1 cellular context compared by ENCODE assay signal in the genomic region with DNA sequence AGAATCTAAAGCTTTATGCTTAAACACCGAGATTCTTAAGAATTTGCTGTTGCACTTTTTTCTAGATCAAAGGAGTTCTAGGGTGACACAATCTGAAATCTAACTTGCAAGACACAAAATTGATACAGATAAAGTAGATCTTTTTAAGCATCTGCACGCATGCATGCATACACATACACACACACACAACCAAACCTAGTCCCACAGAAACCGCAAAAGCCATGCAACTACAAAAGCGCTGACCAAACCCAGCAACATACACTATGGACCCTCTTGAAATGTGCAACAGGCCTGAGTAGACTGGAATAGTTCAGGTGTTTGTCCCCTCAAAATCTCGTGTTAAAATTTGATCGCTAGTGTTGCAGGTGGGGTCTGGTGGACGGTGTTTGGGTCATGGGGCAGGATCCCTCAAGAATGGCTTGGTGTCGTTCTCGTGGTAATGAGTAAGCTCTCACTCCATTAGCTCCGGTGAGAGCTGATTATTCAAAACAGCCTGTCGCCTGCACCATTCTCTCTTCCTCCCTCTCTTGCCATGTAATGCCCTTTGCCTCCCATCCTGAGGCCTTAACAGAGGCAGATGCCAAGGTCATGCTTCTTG.
TF ChIP-seq lines count a peak whose summit lies in the region.

No MANE protein-coding gene starts in this region.

TF ChIP-seq in GM12878, 131 proteins besides CTCF, POLR2A, EP300 and RAD21 (continued from another document and continues in another):
- TF ChIP-seq, protein P1, sequence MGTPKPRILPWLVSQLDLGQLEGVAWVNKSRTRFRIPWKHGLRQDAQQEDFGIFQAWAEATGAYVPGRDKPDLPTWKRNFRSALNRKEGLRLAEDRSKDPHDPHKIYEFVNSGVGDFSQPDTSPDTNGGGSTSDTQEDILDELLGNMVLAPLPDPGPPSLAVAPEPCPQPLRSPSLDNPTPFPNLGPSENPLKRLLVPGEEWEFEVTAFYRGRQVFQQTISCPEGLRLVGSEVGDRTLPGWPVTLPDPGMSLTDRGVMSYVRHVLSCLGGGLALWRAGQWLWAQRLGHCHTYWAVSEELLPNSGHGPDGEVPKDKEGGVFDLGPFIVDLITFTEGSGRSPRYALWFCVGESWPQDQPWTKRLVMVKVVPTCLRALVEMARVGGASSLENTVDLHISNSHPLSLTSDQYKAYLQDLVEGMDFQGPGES (IDR thresholded peaks at IDR 0.05), result no peak
- TF ChIP-seq CBX3 (IDR thresholded peaks at IDR 0.05; ENCODE audit: borderline replicate concordance, low read depth), result no peak
- no peak for TF ChIP-seq ETV6 (conservative IDR thresholded peaks at IDR 0.05 in 1 of 2, IDR thresholded peaks at IDR 0.05 in 1 of 2; ENCODE audit: borderline replicate concordance in 1 of 2, low read depth in 1 of 2)
- no peak for TF ChIP-seq CREB1 (IDR thresholded peaks at IDR 0.05; ENCODE audit: low read depth)
- TF ChIP-seq SPI1 (IDR thresholded peaks at IDR 0.05; ENCODE audit: borderline replicate concordance, insufficient read depth, low read depth, low read length), result no peak; the same call in 1 of the 2 replicates
- no peak for TF ChIP-seq SP1 (IDR thresholded peaks at IDR 0.05; ENCODE audit: low read depth, low read length)
- no peak for TF ChIP-seq IRF4 (IDR thresholded peaks at IDR 0.05; ENCODE audit: low read depth, low read length)
- peak; percentile 20 for TF ChIP-seq BCL3 (IDR thresholded peaks at IDR 0.05; ENCODE audit: borderline replicate concordance, insufficient read depth, low read depth, low read length, poor library complexity, severe bottlenecking)
- TF ChIP-seq ZBTB33 (IDR thresholded peaks at IDR 0.05), result peak; percentile 61; the same call in 1 of the 2 replicates
- no peak for TF ChIP-seq BMI1 (IDR thresholded peaks at IDR 0.05; ENCODE audit: borderline replicate concordance)
- TF ChIP-seq, protein P2, sequence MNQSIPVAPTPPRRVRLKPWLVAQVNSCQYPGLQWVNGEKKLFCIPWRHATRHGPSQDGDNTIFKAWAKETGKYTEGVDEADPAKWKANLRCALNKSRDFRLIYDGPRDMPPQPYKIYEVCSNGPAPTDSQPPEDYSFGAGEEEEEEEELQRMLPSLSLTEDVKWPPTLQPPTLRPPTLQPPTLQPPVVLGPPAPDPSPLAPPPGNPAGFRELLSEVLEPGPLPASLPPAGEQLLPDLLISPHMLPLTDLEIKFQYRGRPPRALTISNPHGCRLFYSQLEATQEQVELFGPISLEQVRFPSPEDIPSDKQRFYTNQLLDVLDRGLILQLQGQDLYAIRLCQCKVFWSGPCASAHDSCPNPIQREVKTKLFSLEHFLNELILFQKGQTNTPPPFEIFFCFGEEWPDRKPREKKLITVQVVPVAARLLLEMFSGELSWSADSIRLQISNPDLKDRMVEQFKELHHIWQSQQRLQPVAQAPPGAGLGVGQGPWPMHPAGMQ (IDR thresholded peaks at IDR 0.05; ENCODE audit: borderline replicate concordance), result 0 out of 2 replicates have a peak, but pooled peaks have one; percentile 52
- TF ChIP-seq HDGF (IDR thresholded peaks at IDR 0.05), result no peak
- no peak for TF ChIP-seq POLR2AphosphoS2 (IDR thresholded peaks at IDR 0.05; ENCODE audit: low read depth, low read length)
- no peak for TF ChIP-seq EZH2 (IDR thresholded peaks at IDR 0.05; ENCODE audit: borderline replicate concordance, control insufficient read depth, low read depth, low read length)
- TF ChIP-seq NKRF (conservative IDR thresholded peaks at IDR 0.05), result no peak
- TF ChIP-seq BCLAF1 (IDR thresholded peaks at IDR 0.05), result no peak
- TF ChIP-seq NFIC (IDR thresholded peaks at IDR 0.05; ENCODE audit: low read depth, low read length), result 0 out of 2 replicates have a peak, but pooled peaks have one; percentile 23
- TF ChIP-seq MYC (IDR thresholded peaks at IDR 0.05; ENCODE audit: insufficient read depth, insufficient read length, insufficient replicate concordance, low read length, severe bottlenecking), result no peak
- 0 out of 2 replicates have a peak, but pooled peaks have one; percentile 11 for TF ChIP-seq SMARCA5 (IDR thresholded peaks at IDR 0.05)
- TF ChIP-seq NR2C1 (IDR thresholded peaks at IDR 0.05), result no peak
- no peak for TF ChIP-seq EGR1 (IDR thresholded peaks at IDR 0.05; ENCODE audit: borderline replicate concordance in 1 of 2, low read depth in 2 of 2, low read length in 2 of 2)
- TF ChIP-seq, protein P3, sequence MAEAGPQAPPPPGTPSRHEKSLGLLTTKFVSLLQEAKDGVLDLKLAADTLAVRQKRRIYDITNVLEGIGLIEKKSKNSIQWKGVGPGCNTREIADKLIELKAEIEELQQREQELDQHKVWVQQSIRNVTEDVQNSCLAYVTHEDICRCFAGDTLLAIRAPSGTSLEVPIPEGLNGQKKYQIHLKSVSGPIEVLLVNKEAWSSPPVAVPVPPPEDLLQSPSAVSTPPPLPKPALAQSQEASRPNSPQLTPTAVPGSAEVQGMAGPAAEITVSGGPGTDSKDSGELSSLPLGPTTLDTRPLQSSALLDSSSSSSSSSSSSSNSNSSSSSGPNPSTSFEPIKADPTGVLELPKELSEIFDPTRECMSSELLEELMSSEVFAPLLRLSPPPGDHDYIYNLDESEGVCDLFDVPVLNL (IDR thresholded peaks at IDR 0.05; ENCODE audit: low read depth, low read length), result no peak
- TF ChIP-seq CHD2 (IDR thresholded peaks at IDR 0.05; ENCODE audit: borderline replicate concordance, low read depth, low read length), result 0 out of 2 replicates have a peak, but pooled peaks have one; percentile 28
- no peak for TF ChIP-seq STAT3 (IDR thresholded peaks at IDR 0.05; ENCODE audit: low read depth, low read length)
- peak; percentile 28 for TF ChIP-seq TCF7 (IDR thresholded peaks at IDR 0.05; ENCODE audit: borderline replicate concordance)
- no peak for TF ChIP-seq SIX5 (IDR thresholded peaks at IDR 0.05; ENCODE audit: low read depth, low read length, severe bottlenecking)
- no peak for TF ChIP-seq ZNF217 (IDR thresholded peaks at IDR 0.05)
- TF ChIP-seq, protein P4, sequence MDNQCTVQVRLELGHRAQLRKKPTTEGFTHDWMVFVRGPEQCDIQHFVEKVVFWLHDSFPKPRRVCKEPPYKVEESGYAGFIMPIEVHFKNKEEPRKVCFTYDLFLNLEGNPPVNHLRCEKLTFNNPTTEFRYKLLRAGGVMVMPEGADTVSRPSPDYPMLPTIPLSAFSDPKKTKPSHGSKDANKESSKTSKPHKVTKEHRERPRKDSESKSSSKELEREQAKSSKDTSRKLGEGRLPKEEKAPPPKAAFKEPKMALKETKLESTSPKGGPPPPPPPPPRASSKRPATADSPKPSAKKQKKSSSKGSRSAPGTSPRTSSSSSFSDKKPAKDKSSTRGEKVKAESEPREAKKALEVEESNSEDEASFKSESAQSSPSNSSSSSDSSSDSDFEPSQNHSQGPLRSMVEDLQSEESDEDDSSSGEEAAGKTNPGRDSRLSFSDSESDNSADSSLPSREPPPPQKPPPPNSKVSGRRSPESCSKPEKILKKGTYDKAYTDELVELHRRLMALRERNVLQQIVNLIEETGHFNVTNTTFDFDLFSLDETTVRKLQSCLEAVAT (IDR thresholded peaks at IDR 0.05), result peak; percentile 77
- TF ChIP-seq SRF (IDR thresholded peaks at IDR 0.05; ENCODE audit: low read depth in 2 of 2, low read length in 2 of 2), result no peak
- TF ChIP-seq, protein P5, sequence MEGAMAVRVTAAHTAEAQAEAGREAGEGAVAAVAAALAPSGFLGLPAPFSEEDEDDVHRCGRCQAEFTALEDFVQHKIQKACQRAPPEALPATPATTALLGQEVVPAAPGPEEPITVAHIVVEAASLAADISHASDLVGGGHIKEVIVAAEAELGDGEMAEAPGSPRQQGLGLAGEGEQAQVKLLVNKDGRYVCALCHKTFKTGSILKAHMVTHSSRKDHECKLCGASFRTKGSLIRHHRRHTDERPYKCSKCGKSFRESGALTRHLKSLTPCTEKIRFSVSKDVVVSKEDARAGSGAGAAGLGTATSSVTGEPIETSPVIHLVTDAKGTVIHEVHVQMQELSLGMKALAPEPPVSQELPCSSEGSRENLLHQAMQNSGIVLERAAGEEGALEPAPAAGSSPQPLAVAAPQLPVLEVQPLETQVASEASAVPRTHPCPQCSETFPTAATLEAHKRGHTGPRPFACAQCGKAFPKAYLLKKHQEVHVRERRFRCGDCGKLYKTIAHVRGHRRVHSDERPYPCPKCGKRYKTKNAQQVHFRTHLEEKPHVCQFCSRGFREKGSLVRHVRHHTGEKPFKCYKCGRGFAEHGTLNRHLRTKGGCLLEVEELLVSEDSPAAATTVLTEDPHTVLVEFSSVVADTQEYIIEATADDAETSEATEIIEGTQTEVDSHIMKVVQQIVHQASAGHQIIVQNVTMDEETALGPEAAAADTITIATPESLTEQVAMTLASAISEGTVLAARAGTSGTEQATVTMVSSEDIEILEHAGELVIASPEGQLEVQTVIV (IDR thresholded peaks at IDR 0.05; ENCODE audit: borderline replicate concordance, partially characterized antibody), result no peak
- peak; percentile 82 for TF ChIP-seq RUNX3 (IDR thresholded peaks at IDR 0.05; ENCODE audit: low read length)
- no peak for TF ChIP-seq MXI1 (IDR thresholded peaks at IDR 0.05; ENCODE audit: low read depth, low read length)
- peak; percentile 30; the same call in 1 of the 2 replicates for TF ChIP-seq RB1 (IDR thresholded peaks at IDR 0.05; ENCODE audit: borderline replicate concordance)
- TF ChIP-seq SUPT20H (IDR thresholded peaks at IDR 0.05; ENCODE audit: borderline replicate concordance, control insufficient read depth, low read depth, low read length), result no peak
- TF ChIP-seq CBFB (IDR thresholded peaks at IDR 0.05; ENCODE audit: low read depth), result no peak
- TF ChIP-seq NFXL1 (IDR thresholded peaks at IDR 0.05; ENCODE audit: borderline replicate concordance), result no peak
- no peak for TF ChIP-seq SUZ12 (IDR thresholded peaks at IDR 0.05; ENCODE audit: unreplicated experiment)
- no peak for TF ChIP-seq SMAD5 (IDR thresholded peaks at IDR 0.05; ENCODE audit: low read depth)
- no peak for TF ChIP-seq MEF2A (IDR thresholded peaks at IDR 0.05; ENCODE audit: insufficient read depth, low read depth, low read length)
- no peak for TF ChIP-seq ESRRA (IDR thresholded peaks at IDR 0.05; ENCODE audit: low read length)
- no peak for TF ChIP-seq SIN3A (IDR thresholded peaks at IDR 0.05; ENCODE audit: low read depth, low read length)
- TF ChIP-seq TCF12 (IDR thresholded peaks at IDR 0.05; ENCODE audit: low read depth, low read length), result no peak
- no peak for TF ChIP-seq STAT1 (conservative IDR thresholded peaks at IDR 0.05)
- no peak for TF ChIP-seq FOS (IDR thresholded peaks at IDR 0.05; ENCODE audit: borderline replicate concordance, extremely low read depth, insufficient read length)
- TF ChIP-seq ZNF622 (IDR thresholded peaks at IDR 0.05), result no peak
- no peak for TF ChIP-seq RAD51 (IDR thresholded peaks at IDR 0.05)
